Comparison of ENCODE assay signal across 9 cellular contexts in the genomic region with DNA sequence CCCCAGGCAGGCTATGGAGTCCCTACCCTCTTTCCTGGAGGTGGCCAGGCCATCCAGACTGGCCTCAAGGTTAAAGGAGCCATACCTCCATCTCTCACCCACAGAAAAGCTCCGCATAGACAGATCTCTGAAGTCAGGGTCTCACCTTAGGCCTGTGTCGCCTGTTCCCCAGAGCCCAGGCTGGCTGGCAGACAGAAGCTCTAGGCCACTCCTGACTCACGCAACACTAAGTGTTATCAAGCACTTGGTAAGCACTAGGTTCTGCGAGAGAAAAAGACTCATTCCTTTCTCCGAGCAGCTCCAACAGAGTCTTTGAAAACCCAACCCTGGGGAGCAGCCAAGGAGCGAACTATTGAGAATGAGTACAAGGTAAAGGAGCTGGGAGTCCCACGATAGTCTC. TPM values are rescaled to one million over a fixed set of nuclear protein-coding genes. Genes with fewer than 3 reads are reported as not detected.
DNase-seq lines count a peak whose midpoint lies in the region; ATAC-seq and TF ChIP-seq lines count a peak whose summit lies in the region.
"Had no signal": no experiment of that assay in that cellular context is flagged by ENCODE, and none has a peak within 500 bp of the region (broad histone marks: within the 10 kb centered on the region; RNA-seq: fewer than 3 reads in every experiment).

No MANE protein-coding gene starts in this region.

- H3K9me3 ChIP-seq in BLaER1 (no peaks in the 10 kb centered on the region), HUES6 (ENCODE audit: control insufficient read depth, insufficient read depth, low read depth, low read length) (no peaks in the 10 kb centered on the region), MG63 (no peaks in the 10 kb centered on the region)

- no peak overlapping the region for H3K27ac ChIP-seq in BLaER1
- no peak overlapping the region for H3K27ac ChIP-seq in HUES6 (ENCODE audit: low read depth, low read length)
- H3K27ac ChIP-seq in coronary artery: peak overlapping the region; percentile 94 to 98

- no peaks in the 10 kb centered on the region for H3K9me3 Mint-ChIP-seq in natural killer cell treated with Interleukin-12 subunit alpha and Interleukin-12 subunit beta and Interleukin-15 and Interleukin-18, amount 100 ng/mL, for 72 hours
- H3K9me3 Mint-ChIP-seq in activated CD8-positive, alpha-beta memory T cell treated with anti-CD3 and anti-CD28 coated beads, Interleukin-2, amount 10 ng/mL, durations not matched to agents 7 days and 5 days (ENCODE audit: low read depth): no peaks in the 10 kb centered on the region

- H3K4me2 ChIP-seq in BLaER1: peak overlapping the region; percentile 94

- peaks cover 30% of the 10 kb centered on the region for H3K27me3 ChIP-seq in BLaER1
- H3K27me3 ChIP-seq in HUES6 (ENCODE audit: control insufficient read depth, insufficient read depth, low read length): no peaks in the 10 kb centered on the region
- H3K27me3 ChIP-seq in MG63: no peaks in the 10 kb centered on the region

- H3K4me1 Mint-ChIP-seq in natural killer cell treated with Interleukin-12 subunit alpha and Interleukin-12 subunit beta and Interleukin-15 and Interleukin-18, amount 100 ng/mL, for 72 hours (ENCODE audit: low read depth in 2 of 2): peaks cover 78% of the 10 kb centered on the region in 2 donors
- peaks cover 85% of the 10 kb centered on the region for H3K4me1 Mint-ChIP-seq in activated CD8-positive, alpha-beta memory T cell treated with anti-CD3 and anti-CD28 coated beads, Interleukin-2, amount 10 ng/mL, durations not matched to agents 7 days and 5 days

- H3K27me3 Mint-ChIP-seq in natural killer cell treated with Interleukin-12 subunit alpha and Interleukin-12 subunit beta and Interleukin-15 and Interleukin-18, amount 100 ng/mL, for 72 hours: no peaks in the 10 kb centered on the region
- H3K27me3 Mint-ChIP-seq in activated CD8-positive, alpha-beta memory T cell treated with anti-CD3 and anti-CD28 coated beads, Interleukin-2, amount 10 ng/mL, durations not matched to agents 7 days and 5 days: no peaks in the 10 kb centered on the region

- H3K4me1 ChIP-seq in BLaER1: peaks cover 91% of the 10 kb centered on the region
- peaks cover 79% of the 10 kb centered on the region for H3K4me1 ChIP-seq in HUES6 (ENCODE audit: control insufficient read depth, insufficient read depth, low read length)

- peaks cover 39% of the 10 kb centered on the region for H3K36me3 Mint-ChIP-seq in natural killer cell treated with Interleukin-12 subunit alpha and Interleukin-12 subunit beta and Interleukin-15 and Interleukin-18, amount 100 ng/mL, for 72 hours
- peaks cover 66% of the 10 kb centered on the region for H3K36me3 Mint-ChIP-seq in activated CD8-positive, alpha-beta memory T cell treated with anti-CD3 and anti-CD28 coated beads, Interleukin-2, amount 10 ng/mL, durations not matched to agents 7 days and 5 days

- CTCF ChIA-PET in activated CD8-positive, alpha-beta memory T cell treated with anti-CD3 and anti-CD28 coated beads, Interleukin-2, amount 10 ng/mL, durations not matched to agents 7 days and 5 days (lab: Charles Lee): interaction anchor here (1.0 to 1.8 kb wide), 2 partner anchors 117 to 161 kb away, joined by 3 read pairs; no protein-coding TSS in a partner anchor

- H3K4me3 ChIP-seq in BLaER1 (no peak overlapping the region), HUES6 (ENCODE audit: low read depth, low read length) (peak overlapping the region; percentile 1; the same call in 1 of the 2 replicates), coronary artery (peak overlapping the region; percentile 90), MG63 (no peak overlapping the region)

- DNase-seq in coronary artery (ENCODE audit: low spot score) (peak; percentile 82), erythroblast (lab: John Stamatoyannopoulos, UW) (no peak), MG63 (no peak)
- DNase-seq in natural killer cell treated with Interleukin-12 subunit alpha and Interleukin-12 subunit beta and Interleukin-15 and Interleukin-18, amount 100 ng/mL, for 72 hours (ENCODE audit: low spot score): no peak
- no peak for DNase-seq in activated CD4-positive, alpha-beta T cell treated with anti-CD3 and anti-CD28 coated beads, Interleukin-2, amount 50 U/mL, for 4 hours
- no peak for DNase-seq in activated CD8-positive, alpha-beta memory T cell treated with anti-CD3 and anti-CD28 coated beads, Interleukin-2, amount 10 ng/mL, durations not matched to agents 7 days and 5 days

- TF ChIP-seq CTCF in coronary artery (IDR thresholded peaks at IDR 0.05): no peak

- peak overlapping the region; percentile 73 to 83 for H3K27ac Mint-ChIP-seq in natural killer cell treated with Interleukin-12 subunit alpha and Interleukin-12 subunit beta and Interleukin-15 and Interleukin-18, amount 100 ng/mL, for 72 hours
- no peak overlapping the region for H3K27ac Mint-ChIP-seq in activated CD8-positive, alpha-beta memory T cell treated with anti-CD3 and anti-CD28 coated beads, Interleukin-2, amount 10 ng/mL, durations not matched to agents 7 days and 5 days

- peak overlapping the region; percentile 96 for H3K4me3 Mint-ChIP-seq in natural killer cell treated with Interleukin-12 subunit alpha and Interleukin-12 subunit beta and Interleukin-15 and Interleukin-18, amount 100 ng/mL, for 72 hours
- no peak overlapping the region for H3K4me3 Mint-ChIP-seq in activated CD8-positive, alpha-beta memory T cell treated with anti-CD3 and anti-CD28 coated beads, Interleukin-2, amount 10 ng/mL, durations not matched to agents 7 days and 5 days

- peaks cover 100% of the 10 kb centered on the region for H4K20me1 ChIP-seq in BLaER1

- ATAC-seq in natural killer cell treated with Interleukin-12 subunit alpha and Interleukin-12 subunit beta and Interleukin-15 and Interleukin-18, amount 100 ng/mL, for 72 hours: no peak
- ATAC-seq in activated CD8-positive, alpha-beta memory T cell treated with anti-CD3 and anti-CD28 coated beads, Interleukin-2, amount 10 ng/mL, durations not matched to agents 7 days and 5 days: no peak
- ATAC-seq: esophagus mucosa had no signal

- TF ChIP-seq POLR2A in erythroblast (IDR thresholded peaks at IDR 0.05; ENCODE audit: low read length): no peak

- H3K36me3 ChIP-seq in BLaER1: peaks cover 62% of the 10 kb centered on the region
- H3K36me3 ChIP-seq in HUES6 (ENCODE audit: control insufficient read depth, insufficient read depth, low read length): peaks cover 83% of the 10 kb centered on the region
- H3K36me3 ChIP-seq in MG63: peaks cover 84% of the 10 kb centered on the region

- H3K9ac ChIP-seq in BLaER1: no peak overlapping the region
- H3K9ac ChIP-seq in HUES6 (ENCODE audit: low read length): no peak overlapping the region

RNA-seq across cellular contexts. Expression of a gene that starts 6.1 kb away (rescaled TPM):
- total RNA-seq in natural killer cell treated with Interleukin-12 subunit alpha and Interleukin-12 subunit beta and Interleukin-15 and Interleukin-18, amount 100 ng/mL, for 72 hours: 10 to 100 TPM; 49.1 to 85.8 TPM
- total RNA-seq in MG63 (2014; rRNA removed; shearing (Covaris generic); ENCODE audit: low replicate concordance): 13.4 and 29.3 TPM in 2 replicates
- 10 to 100 TPM; 18.5 to 29.3 TPM for total RNA-seq in activated CD8-positive, alpha-beta memory T cell treated with anti-CD3 and anti-CD28 coated beads, Interleukin-2, amount 10 ng/mL, durations not matched to agents 7 days and 5 days

Comparison
In these comparisons a context has a peak if more than half of its experiments do, and no peak if none do; other contexts are left out.
1. H3K27ac ChIP-seq: peak in coronary artery (2 of 2); none in BLaER1 (single experiment) and HUES6 (single experiment).
2. H3K4me3 ChIP-seq: peak in HUES6 (single experiment) and coronary artery (single experiment); none in BLaER1 (single experiment) and MG63 (single experiment).